ENCODE assay signal across 18 cellular contexts in the genomic region with DNA sequence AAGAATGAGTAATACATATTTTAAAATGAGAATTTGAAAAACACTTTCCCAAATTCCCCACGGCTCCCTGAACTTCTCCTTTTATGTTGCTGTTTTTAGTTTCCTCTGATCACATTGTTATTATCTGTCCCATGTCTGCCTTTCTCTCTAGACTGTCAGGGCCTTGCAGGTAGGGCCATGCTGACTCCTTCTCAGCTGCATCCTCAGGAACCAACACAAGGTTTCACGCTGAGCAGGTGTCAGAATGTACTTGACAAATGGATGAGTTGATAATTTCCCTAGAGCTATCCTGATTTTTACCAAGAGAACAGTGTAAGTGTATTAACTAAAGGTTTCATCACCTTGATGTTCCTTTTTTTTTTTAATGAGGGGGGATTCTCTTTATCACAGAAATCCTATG.
DNase-seq lines count a peak whose midpoint lies in the region; ATAC-seq and TF ChIP-seq lines count a peak whose summit lies in the region.
"Had no signal": no experiment of that assay in that cellular context is flagged by ENCODE, and none has a peak within 500 bp of the region (broad histone marks: within the 10 kb centered on the region; RNA-seq: fewer than 3 reads in every experiment).

No MANE protein-coding gene starts in this region.

- ATAC-seq in CD4-positive, CD25-positive, alpha-beta regulatory T cell (ENCODE audit: low read depth in 2 of 2) = no peak
- no peak for ATAC-seq in HG03432 (IDR thresholded peaks at IDR 0.05; ENCODE audit: unreplicated experiment)
- ATAC-seq: left colon had no signal

- TF ChIP-seq CTCF in DOHH2 (IDR thresholded peaks at IDR 0.05; ENCODE audit: low read depth, low read length, poor library complexity, severe bottlenecking) = no peak

- H3K27ac ChIP-seq in CD4-positive, CD25-positive, alpha-beta regulatory T cell (ENCODE audit: insufficient read depth, low read length, poor library complexity, severe bottlenecking) = no peak overlapping the region
- H3K27ac ChIP-seq in DOHH2 (ENCODE audit: low read depth, low read length) = peak overlapping the region; percentile 100
- H3K27ac ChIP-seq: tibial nerve had no signal

- H3K36me3 ChIP-seq in CD4-positive, CD25-positive, alpha-beta regulatory T cell (ENCODE audit: control insufficient read depth, insufficient read depth, low read length) = peaks cover 8% of the 10 kb centered on the region
- peaks cover 42% of the 10 kb centered on the region for H3K36me3 ChIP-seq in DOHH2 (ENCODE audit: control insufficient read depth, low read length)
- H3K36me3 ChIP-seq: tibial nerve had no signal

- H3K27me3 ChIP-seq in CD4-positive, CD25-positive, alpha-beta regulatory T cell (ENCODE audit: control insufficient read depth, insufficient read depth, low read length) = no peaks in the 10 kb centered on the region
- H3K27me3 ChIP-seq in DOHH2 (ENCODE audit: control insufficient read depth, low read length) = no peaks in the 10 kb centered on the region
- H3K27me3 ChIP-seq: tibial nerve had no signal

- H3K79me2 ChIP-seq in DOHH2 (ENCODE audit: control insufficient read depth, low read length) = peaks cover 61% of the 10 kb centered on the region

- no peaks in the 10 kb centered on the region for H3K9me3 ChIP-seq in CD4-positive, CD25-positive, alpha-beta regulatory T cell (ENCODE audit: control insufficient read depth in 2 of 2, low read length in 2 of 2)
- H3K9me3 ChIP-seq in DOHH2 (ENCODE audit: control insufficient read depth, insufficient read depth, low read length) = no peaks in the 10 kb centered on the region
- H3K9me3 ChIP-seq: tibial nerve had no signal

- peaks cover 41 to 61% (median 52%) of the 10 kb centered on the region in 4 donors for H3K4me1 Mint-ChIP-seq in CD4-positive, CD25-positive, alpha-beta regulatory T cell

- peaks cover 38% of the 10 kb centered on the region for H3F3A ChIP-seq in DOHH2 (ENCODE audit: control insufficient read depth, insufficient read depth)

- no peak for DNase-seq in CD4-positive, CD25-positive, alpha-beta regulatory T cell
- DNase-seq in germinal center (ENCODE audit: low spot score) (peak; percentile 15), NOMO-1 (lab: John Stamatoyannopoulos, UW; ENCODE audit: unreplicated experiment in 2 of 2) (no peak), NCI-H1105 treated with DMSO at 0.1 percent for 48 hours (lab: John Stamatoyannopoulos, UW) (no peak)
- DNase-seq: activated CD4-positive, CD25-positive, alpha-beta regulatory T cell treated with anti-CD3 and anti-CD28 coated beads, Interleukin-2, amount 50 U/mL, for 72 hours; activated T-cell treated with anti-CD3 and anti-CD28 coated beads, Interleukin-2, amount 50 U/mL, for 1 hour; GF-D8; hippocampal formation; KBM-7; left colon; NCI-H1417 treated with DMSO at 0.1 percent for 48 hours; NCI-H446 treated with DMSO at 0.1 percent for 48 hours; retina; T-helper 2 cell had no signal

- peaks cover 19% of the 10 kb centered on the region for H3K36me3 Mint-ChIP-seq in CD4-positive, CD25-positive, alpha-beta regulatory T cell

- peak overlapping the region; percentile 97 for H3K4me3 ChIP-seq in CD4-positive, CD25-positive, alpha-beta regulatory T cell (ENCODE audit: low read depth, low read length)
- H3K4me3 ChIP-seq in DOHH2 (ENCODE audit: low read length) = peak overlapping the region; percentile 93
- H3K4me3 ChIP-seq: tibial nerve had no signal

- H3K4me1 ChIP-seq in CD4-positive, CD25-positive, alpha-beta regulatory T cell (ENCODE audit: control insufficient read depth, insufficient read depth, low read length, poor library complexity, severe bottlenecking) = peaks cover 40% of the 10 kb centered on the region
- peaks cover 67% of the 10 kb centered on the region for H3K4me1 ChIP-seq in DOHH2 (ENCODE audit: control insufficient read depth, low read length)

- H3K4me3 Mint-ChIP-seq in CD4-positive, CD25-positive, alpha-beta regulatory T cell = peak overlapping the region; percentile 34 to 76 (median 59)

- H3K27ac Mint-ChIP-seq in CD4-positive, CD25-positive, alpha-beta regulatory T cell = peak overlapping the region; percentile 3 to 73 (median 57)

- H3K27me3 Mint-ChIP-seq in CD4-positive, CD25-positive, alpha-beta regulatory T cell = no peaks in the 10 kb centered on the region

- H3K9me2 ChIP-seq in DOHH2 (replicated peaks; ENCODE audit: control insufficient read depth, low read length) = no peaks in the 10 kb centered on the region

- TF ChIP-seq POLR2A in Raji (IDR thresholded peaks at IDR 0.05; ENCODE audit: insufficient read depth, low read depth, low read length) = 0 out of 2 replicates have a peak, but pooled peaks have one; percentile 16

- H4K20me1 ChIP-seq in DOHH2 (ENCODE audit: control insufficient read depth, insufficient read depth, low read depth, low read length) = no peaks in the 10 kb centered on the region

- H3K4me2 ChIP-seq in DOHH2 (ENCODE audit: low read length) = peak overlapping the region; percentile 99

- no peaks in the 10 kb centered on the region for H3K9me3 Mint-ChIP-seq in CD4-positive, CD25-positive, alpha-beta regulatory T cell
